32 cellular contexts compared by ENCODE assay signal in the genomic region with DNA sequence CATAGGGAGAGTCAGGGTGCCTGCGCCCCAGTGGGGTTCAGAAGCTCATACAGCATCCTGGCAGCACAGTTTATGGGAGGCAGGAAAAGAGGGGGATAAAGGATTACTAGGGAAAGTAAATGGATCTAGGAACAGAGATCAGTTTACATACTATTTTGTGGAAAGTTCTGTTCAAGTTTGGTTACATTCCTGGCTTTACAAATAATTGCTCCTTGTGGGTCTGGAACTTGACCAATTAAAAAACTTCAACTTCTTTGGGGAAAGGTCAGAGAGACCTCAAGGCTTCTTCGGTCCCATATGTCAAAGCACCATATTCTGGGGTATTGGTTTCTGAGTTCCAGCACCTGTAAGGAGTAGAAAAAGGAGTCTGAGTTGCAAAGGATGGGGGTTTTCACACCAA.
"Had no signal": no experiment of that assay in that cellular context is flagged by ENCODE, and none has a peak within 500 bp of the region (broad histone marks: within the 10 kb centered on the region; RNA-seq: fewer than 3 reads in every experiment).

No MANE protein-coding gene starts in this region.

- H3K27ac ChIP-seq: ascending aorta, VCaP had no signal

- H3K27me3 Mint-ChIP-seq: activated B cell treated with CpG ODN at 0.5 μM for 24 hours; activated CD8-positive, alpha-beta memory T cell treated with anti-CD3 and anti-CD28 coated beads, Interleukin-2, amount 10 ng/mL, durations not matched to agents 7 days and 5 days had no signal

- H3K4me1 Mint-ChIP-seq: activated naive CD8-positive, alpha-beta T cell treated with anti-CD3 and anti-CD28 coated beads, Interleukin-2, amount 10 ng/mL, durations not matched to agents 7 days and 5 days had no signal

- H3K36me3 ChIP-seq: ascending aorta, MG63 had no signal

- H3K27ac Mint-ChIP-seq: activated B cell treated with CpG ODN at 0.5 μM for 24 hours; activated CD4-positive, alpha-beta memory T cell treated with anti-CD3 and anti-CD28 coated beads, Interleukin-2, amount 10 ng/mL, durations not matched to agents 7 days and 5 days; activated CD8-positive, alpha-beta memory T cell treated with anti-CD3 and anti-CD28 coated beads, Interleukin-2, amount 10 ng/mL, durations not matched to agents 7 days and 5 days; activated naive CD8-positive, alpha-beta T cell treated with anti-CD3 and anti-CD28 coated beads, Interleukin-2, amount 10 ng/mL, durations not matched to agents 7 days and 5 days had no signal

- H3K9me3 Mint-ChIP-seq: activated B cell treated with CpG ODN at 0.5 μM for 24 hours had no signal

- H3K4me3 Mint-ChIP-seq: activated B cell treated with CpG ODN at 0.5 μM for 24 hours; activated CD4-positive, alpha-beta memory T cell treated with anti-CD3 and anti-CD28 coated beads, Interleukin-2, amount 10 ng/mL, durations not matched to agents 7 days and 5 days; activated CD8-positive, alpha-beta memory T cell treated with anti-CD3 and anti-CD28 coated beads, Interleukin-2, amount 10 ng/mL, durations not matched to agents 7 days and 5 days; activated naive CD8-positive, alpha-beta T cell treated with anti-CD3 and anti-CD28 coated beads, Interleukin-2, amount 10 ng/mL, durations not matched to agents 7 days and 5 days had no signal

- H3K27me3 ChIP-seq: ascending aorta had no signal

- H3K4me1 ChIP-seq: ascending aorta had no signal

- DNase-seq: activated B cell treated with CpG ODN at 0.5 μM for 24 hours; activated CD4-positive, alpha-beta memory T cell treated with anti-CD3 and anti-CD28 coated beads, Interleukin-2, amount 10 ng/mL, durations not matched to agents 7 days and 5 days; activated CD4-positive, alpha-beta T cell treated with anti-CD3 and anti-CD28 coated beads for 4 hours; activated CD4-positive, alpha-beta T cell treated with anti-CD3 and anti-CD28 coated beads, Interleukin-2, amount 50 U/mL, for 1 hour; activated CD4-positive, CD25-positive, alpha-beta regulatory T cell treated with anti-CD3 and anti-CD28 coated beads, Interleukin-2, amount 50 U/mL, for 72 hours; activated CD8-positive, alpha-beta memory T cell treated with anti-CD3 and anti-CD28 coated beads for 24 hours; activated CD8-positive, alpha-beta memory T cell treated with anti-CD3 and anti-CD28 coated beads, Interleukin-2, amount 10 ng/mL, durations not matched to agents 7 days and 5 days; activated CD8-positive, alpha-beta memory T cell treated with anti-CD3 and anti-CD28 coated beads, Interleukin-2, amount 50 U/mL, for 48 hours; activated effector memory CD4-positive, alpha-beta T cell treated with Interleukin-2 at 50 U/mL for 16 hours; activated naive CD4-positive, alpha-beta T cell treated with anti-CD3 and anti-CD28 coated beads, Interleukin-2, amount 50 U/mL, for 16 hours; activated naive CD8-positive, alpha-beta T cell treated with anti-CD3 and anti-CD28 coated beads, Interleukin-2, amount 10 ng/mL, durations not matched to agents 7 days and 5 days; activated T-cell treated with anti-CD3 and anti-CD28 coated beads, Interleukin-2, amount 50 U/mL, for 48 hours; amygdala; Kasumi-1; KG1; MG63; NCI-H1048; NCI-H1105 treated with DMSO at 0.1 percent for 48 hours; NCI-H1436; NCI-H1694; NCI-H1930; NCI-H2081 treated with DMSO at 0.1 percent for 48 hours; NCI-H226; NCI-H446 treated with DMSO at 0.1 percent for 48 hours; NCI-H524; NCI-H69; NCI-H82; NK-92 treated with Interleukin-12 subunit alpha and Interleukin-12 subunit beta, amount 100 ng/mL, for 24 hours; Right ventricle myocardium superior; SW 1271 had no signal

- H3K9me3 ChIP-seq: ascending aorta had no signal

- ATAC-seq: activated CD8-positive, alpha-beta memory T cell treated with anti-CD3 and anti-CD28 coated beads, Interleukin-2, amount 10 ng/mL, durations not matched to agents 7 days and 5 days had no signal

- H3K4me3 ChIP-seq: ascending aorta, MG63 had no signal
